8 cellular contexts compared by ENCODE assay signal in genomic region chr7:155738652-155739537, GRCh38.
DNase-seq lines count a peak whose midpoint lies in the region; ATAC-seq, FAIRE-seq and TF ChIP-seq lines count a peak whose summit lies in the region.

No MANE protein-coding gene starts in this region.

- peak; percentile 50 for ATAC-seq in HG02852 (IDR thresholded peaks at IDR 0.05; ENCODE audit: unreplicated experiment)
- peak; percentile 66 for ATAC-seq in activated CD8-positive, alpha-beta T cell treated with anti-CD3 and anti-CD28 coated beads for 36 hours
- ATAC-seq in mucosa of descending colon, result peak; percentile 87
- no peak for ATAC-seq in HG03196 (IDR thresholded peaks at IDR 0.05; ENCODE audit: unreplicated experiment)

- H3K4ac ChIP-seq in H1 (replicated peaks; ENCODE audit: insufficient read length, low read depth, low read length), result no peak overlapping the region

- no peaks in the 10 kb centered on the region for H3K9me3 Mint-ChIP-seq in activated CD8-positive, alpha-beta T cell treated with anti-CD3 and anti-CD28 coated beads for 36 hours

- H4K8ac ChIP-seq in H1 (ENCODE audit: extremely low read depth, insufficient read depth, low read length), result no peak overlapping the region

- H3K36me3 ChIP-seq in H1 (ENCODE audit: control insufficient read depth in 2 of 4, insufficient read depth in 4 of 4, low read length in 3 of 4), result peaks cover 11 to 44% (median 23%) of the 10 kb centered on the region in 4 experiments
- no peaks in the 10 kb centered on the region for H3K36me3 ChIP-seq in mucosa of descending colon (ENCODE audit: low read depth)

- CTCF ChIA-PET in activated CD8-positive, alpha-beta T cell treated with anti-CD3 and anti-CD28 coated beads for 36 hours (lab: Charles Lee), result interaction anchor here (0.9 to 2.8 kb wide), 7 partner anchors 8 to 145 kb away, joined by 3 to 25 read pairs (median 4); no protein-coding TSS in a partner anchor
- CTCF ChIA-PET in H1 (lab: Charles Lee; ENCODE audit: partially characterized antibody), result interaction anchor here (1.0 to 1.1 kb wide), 2 partner anchors 14 to 140 kb away, joined by 3 to 4 read pairs; no protein-coding TSS in a partner anchor

- TF ChIP-seq EP300 in H1 (IDR thresholded peaks at IDR 0.05; ENCODE audit: borderline replicate concordance in 1 of 2, low read depth in 2 of 2, low read length in 2 of 2), result no peak

- H3K9me3 ChIP-seq in H1 (ENCODE audit: insufficient read depth in 2 of 2, low read depth in 1 of 2, low read length in 1 of 2), result no peaks in the 10 kb centered on the region; a peak in 1 of 4 replicates
- no peaks in the 10 kb centered on the region for H3K9me3 ChIP-seq in mucosa of descending colon

- H4K20me1 ChIP-seq in H1 (replicated peaks in 1 of 2; ENCODE audit: control insufficient read depth in 1 of 2, insufficient read depth in 2 of 2, low read length in 2 of 2), result peaks cover 4 to 10% of the 10 kb centered on the region in 2 experiments

- no peak overlapping the region for H2AK5ac ChIP-seq in H1 (ENCODE audit: low read depth, low read length)

- H2BK5ac ChIP-seq in H1 (ENCODE audit: low read depth, low read length), result no peak overlapping the region

- no peak overlapping the region for H4K5ac ChIP-seq in H1 (ENCODE audit: insufficient read length, low read depth, low read length)

- no peak overlapping the region for H3K14ac ChIP-seq in H1 (ENCODE audit: insufficient read length)

- DNase-seq in NCI-H510A (lab: John Stamatoyannopoulos, UW), result peak; percentile 25
- peak; percentile 89 for DNase-seq in activated CD8-positive, alpha-beta T cell treated with anti-CD3 and anti-CD28 coated beads for 36 hours
- DNase-seq in H1 (ENCODE audit: low read depth in 1 of 2, low spot score in 2 of 2), result no peak
- DNase-seq in mucosa of descending colon, result peak; percentile 60 to 94 (median 85)
- peak; percentile 35 to 43 for DNase-seq in stimulated activated CD8-positive, alpha-beta memory T cell treated with anti-CD3 and anti-CD28 coated beads, Interleukin-7, amount 100 ng/mL, for 4 hours (ENCODE audit: low read depth in 2 of 2)

- H3K18ac ChIP-seq in H1 (ENCODE audit: extremely low read depth, low read length), result no peak overlapping the region

- no peak overlapping the region for H3K23ac ChIP-seq in H1 (ENCODE audit: insufficient read length)

- H3K27ac ChIP-seq in H1 (ENCODE audit: low read depth, low read length), result no peak overlapping the region

- no peak overlapping the region for H2BK12ac ChIP-seq in H1 (ENCODE audit: low read depth, low read length)

- 75% methylated on average over 13 of the region's 13 CpGs; no CpG with 5 or more reads in 1 of the 2 experiments for WGBS in H1 (ENCODE audit: extremely low coverage in 1 of 2, insufficient coverage in 1 of 2, insufficient read length in 1 of 2, insufficient replicate concordance in 2 of 2, low coverage in 1 of 2, low lambda C conversion rate in 2 of 2, missing lambda C conversion rate in 1 of 2), 2 experiments

- no peak overlapping the region for H2BK120ac ChIP-seq in H1 (replicated peaks; ENCODE audit: low read depth, low read length)

- H3K4me3 Mint-ChIP-seq in activated CD8-positive, alpha-beta T cell treated with anti-CD3 and anti-CD28 coated beads for 36 hours, result peak overlapping the region; percentile 59

- POLR2A ChIA-PET in activated CD8-positive, alpha-beta T cell treated with anti-CD3 and anti-CD28 coated beads for 36 hours (lab: Charles Lee), result interaction anchor here (0.6 kb wide), 2 partner anchors 36 to 1875 kb away, joined by 3 read pairs; no protein-coding TSS in a partner anchor
- POLR2A ChIA-PET in H1 (lab: Charles Lee; ENCODE audit: partially characterized antibody), result no interaction called here

- intact Hi-C loops in activated CD8-positive, alpha-beta T cell treated with anti-CD3 and anti-CD28 coated beads for 36 hours (cut with micrococcal nuclease), result loop anchor here (2.0 to 10.0 kb wide), 2 partner anchors 26 to 144 kb away; no protein-coding TSS in a partner anchor
- intact Hi-C loops in mucosa of descending colon (cut with DNase I, micrococcal nuclease), result loop anchor here (10.0 kb wide), 1 partner anchor 144 kb away; no protein-coding TSS in a partner anchor

- no peak overlapping the region for H4K91ac ChIP-seq in H1 (replicated peaks; ENCODE audit: insufficient read length, low read length)

- H3K27ac Mint-ChIP-seq in activated CD8-positive, alpha-beta T cell treated with anti-CD3 and anti-CD28 coated beads for 36 hours, result peak overlapping the region; percentile 82

- H3K79me1 ChIP-seq in H1 (ENCODE audit: low read depth, low read length), result peaks cover 3% of the 10 kb centered on the region; the same call in 1 of the 2 replicates

- no peak overlapping the region for H3K9ac ChIP-seq in H1 (replicated peaks in 1 of 4; ENCODE audit: extremely low read depth in 1 of 4, low read depth in 3 of 4, low read length in 3 of 4)

- no peak overlapping the region for H2BK20ac ChIP-seq in H1 (ENCODE audit: low read length)

- peak; percentile 73 for TF ChIP-seq CTCF in activated CD8-positive, alpha-beta T cell treated with anti-CD3 and anti-CD28 coated beads for 36 hours (IDR thresholded peaks at IDR 0.05)
- peak; percentile 25 to 74 (median 64) for TF ChIP-seq CTCF in H1 (IDR thresholded peaks at IDR 0.05; ENCODE audit: control extremely low read depth in 1 of 3, insufficient read depth in 1 of 3, low read depth in 1 of 3, low read length in 3 of 3)
- peak; percentile 13 for TF ChIP-seq CTCF in mucosa of descending colon (IDR thresholded peaks at IDR 0.05)

- peaks cover 0 to 6% of the 10 kb centered on the region in 2 experiments; a peak in 1 of 4 replicates for H3K79me2 ChIP-seq in H1 (ENCODE audit: control insufficient read depth in 1 of 2, insufficient read depth in 2 of 2, low read length in 2 of 2)

- H3K36me3 Mint-ChIP-seq in activated CD8-positive, alpha-beta T cell treated with anti-CD3 and anti-CD28 coated beads for 36 hours (ENCODE audit: low read depth), result peaks cover 57% of the 10 kb centered on the region

- H3K4me3 ChIP-seq in H1 (ENCODE audit: extremely low read depth in 1 of 4, insufficient read depth in 2 of 4, low read depth in 3 of 4, low read length in 4 of 4), result no peak overlapping the region
- H3K4me3 ChIP-seq in mucosa of descending colon, result no peak overlapping the region

- no peak overlapping the region for H3K56ac ChIP-seq in H1 (replicated peaks; ENCODE audit: insufficient read length, low read depth, low read length)

- H3K23me2 ChIP-seq in H1 (ENCODE audit: low read depth, low read length), result no peaks in the 10 kb centered on the region

- no peak for TF ChIP-seq POLR2A in H1 (IDR thresholded peaks at IDR 0.05; ENCODE audit: control extremely low read depth in 1 of 2, low read depth in 2 of 2, low read length in 2 of 2)

- H2BK15ac ChIP-seq in H1 (ENCODE audit: low read length), result no peak overlapping the region

- H3K4me1 ChIP-seq in H1 (replicated peaks in 1 of 4; ENCODE audit: control insufficient read depth in 3 of 4, insufficient read depth in 4 of 4, low read length in 3 of 4) (peaks cover 0 to 2% (median 0%) of the 10 kb centered on the region in 4 experiments; a peak in 2 of 7 replicates), mucosa of descending colon (ENCODE audit: low read depth) (no peaks in the 10 kb centered on the region)

- H3K4me1 Mint-ChIP-seq in activated CD8-positive, alpha-beta T cell treated with anti-CD3 and anti-CD28 coated beads for 36 hours (ENCODE audit: low read depth), result peaks cover 68% of the 10 kb centered on the region

- H2AFZ ChIP-seq in H1 (ENCODE audit: low read length), result no peak overlapping the region

- FAIRE-seq in G401.6 (lab: Jason Lieb, UNC), result peak; percentile 94
- FAIRE-seq in H1 (lab: Jason Lieb, UNC), result no peak

- no peak overlapping the region for H3K4me2 ChIP-seq in H1 (ENCODE audit: insufficient read depth in 1 of 2, low read depth in 2 of 2, low read length in 2 of 2)

- peak; percentile 73 to 79 for TF ChIP-seq RAD21 in H1 (IDR thresholded peaks at IDR 0.05 in 1 of 2, conservative IDR thresholded peaks at IDR 0.05 in 1 of 2; ENCODE audit: low read depth in 2 of 2, low read length in 2 of 2)

- no peaks in the 10 kb centered on the region for H3K27me3 ChIP-seq in H1 (replicated peaks in 1 of 4; ENCODE audit: control insufficient read depth in 3 of 4, extremely low read depth in 1 of 4, insufficient read depth in 3 of 4, low read length in 3 of 4)

- no peaks in the 10 kb centered on the region for H3K27me3 Mint-ChIP-seq in activated CD8-positive, alpha-beta T cell treated with anti-CD3 and anti-CD28 coated beads for 36 hours

TF ChIP-seq in H1, 55 proteins besides CTCF, POLR2A, EP300 and RAD21 (continues in another document):
- TF ChIP-seq TCF12 (IDR thresholded peaks at IDR 0.05; ENCODE audit: low read depth, low read length), result no peak
- TF ChIP-seq RBBP5 (IDR thresholded peaks at IDR 0.05; ENCODE audit: borderline replicate concordance, low read depth, low read length), result no peak
- TF ChIP-seq MAX (IDR thresholded peaks at IDR 0.05), result no peak
- no peak for TF ChIP-seq E2F6 (IDR thresholded peaks at IDR 0.05)
- no peak for TF ChIP-seq SIX5 (IDR thresholded peaks at IDR 0.05; ENCODE audit: low read depth, low read length)
- no peak for TF ChIP-seq FOSL1 (IDR thresholded peaks at IDR 0.05; ENCODE audit: insufficient read depth, low read depth, low read length)
- no peak for TF ChIP-seq ASH2L (IDR thresholded peaks at IDR 0.05; ENCODE audit: low read length)
- no peak for TF ChIP-seq KDM4A (IDR thresholded peaks at IDR 0.05; ENCODE audit: low read depth, low read length, severe bottlenecking)

Comparison
In these comparisons a context has a peak if more than half of its experiments do, and no peak if none do; other contexts are left out.
1. DNase-seq: peak in NCI-H510A (single experiment), activated CD8-positive, alpha-beta T cell treated with anti-CD3 and anti-CD28 coated beads for 36 hours (single experiment), mucosa of descending colon (3 of 3) and stimulated activated CD8-positive, alpha-beta memory T cell treated with anti-CD3 and anti-CD28 coated beads, Interleukin-7, amount 100 ng/mL, for 4 hours (2 of 2); none in H1 (0 of 2).
2. CTCF ChIP-seq: peak in every context shown above with its lines; median percentile 73 in activated CD8-positive, alpha-beta T cell treated with anti-CD3 and anti-CD28 coated beads for 36 hours; 64 in H1; 13 in mucosa of descending colon.